In genomic region chr9:91483189-91483691, GRCh38 we compare ENCODE assay signal across 14 cellular contexts. TPM values are rescaled to one million over a fixed set of nuclear protein-coding genes. Genes with fewer than 3 reads are reported as not detected.
DNase-seq lines count a peak whose midpoint lies in the region; ATAC-seq and TF ChIP-seq lines count a peak whose summit lies in the region.
"Had no signal": no experiment of that assay in that cellular context is flagged by ENCODE, and none has a peak within 500 bp of the region (broad histone marks: within the 10 kb centered on the region; RNA-seq: fewer than 3 reads in every experiment).

No MANE protein-coding gene starts in this region.

- TF ChIP-seq POLR2A in esophagus muscularis mucosa (IDR thresholded peaks at IDR 0.05; ENCODE audit: low read depth) (no peak), adrenal gland (IDR thresholded peaks at IDR 0.05) (no peak)

- H3K9me3 ChIP-seq in esophagus muscularis mucosa (no peaks in the 10 kb centered on the region), adrenal gland (replicated peaks in 1 of 3) (no peaks in the 10 kb centered on the region)

- TF ChIP-seq CTCF in esophagus muscularis mucosa (IDR thresholded peaks at IDR 0.05) (no peak), adrenal gland (IDR thresholded peaks at IDR 0.05) (no peak)

- ATAC-seq in activated CD4-positive, CD25-positive, alpha-beta regulatory T cell treated with anti-CD3 and anti-CD28 coated beads, Interleukin-2, amount 50 U/mL, for 24 hours: no peak
- ATAC-seq: activated T-cell treated with anti-CD3 and anti-CD28 coated beads, Interleukin-2, amount 50 U/mL, for 72 hours had no signal

- H3K36me3 ChIP-seq in esophagus muscularis mucosa (no peaks in the 10 kb centered on the region), adrenal gland (replicated peaks in 1 of 2) (no peaks in the 10 kb centered on the region)

- H3K4me3 ChIP-seq in esophagus muscularis mucosa (no peak overlapping the region), adrenal gland (no peak overlapping the region)
- H3K4me3 ChIP-seq: K562 had no signal

- DNase-seq in GM04504 (ENCODE audit: low read depth) (peak; percentile 43), esophagus muscularis mucosa (ENCODE audit: extremely low spot score) (no peak), medulla oblongata (ENCODE audit: extremely low spot score) (peak; percentile 39), stromal cell of bone marrow (ENCODE audit: low read depth) (peak; percentile 92), foreskin melanocyte (no peak), adrenal gland (no peak), DMS79 (lab: John Stamatoyannopoulos, UW) (no peak)
- DNase-seq: activated B cell treated with CpG ODN at 0.5 μM for 24 hours; activated T-cell treated with anti-CD3 and anti-CD28 coated beads, Interleukin-2, amount 50 U/mL, for 72 hours; GDM1; NCI-H2029 had no signal

- H3K4me1 ChIP-seq in esophagus muscularis mucosa: peaks cover 15 to 33% (median 23%) of the 10 kb centered on the region in 4 donors
- no peaks in the 10 kb centered on the region for H3K4me1 ChIP-seq in adrenal gland (replicated peaks in 1 of 2)

- peak; percentile 70 for TF ChIP-seq EP300 in esophagus muscularis mucosa (IDR thresholded peaks at IDR 0.05)

- intact Hi-C loops in esophagus muscularis mucosa (cut with DNase I): no loop called here
- intact Hi-C loops in adrenal gland (cut with DNase I): no loop called here

- H3K27me3 ChIP-seq in esophagus muscularis mucosa: no peaks in the 10 kb centered on the region
- H3K27me3 ChIP-seq in adrenal gland: peaks cover 5% of the 10 kb centered on the region

- WGBS in esophagus muscularis mucosa: 29% methylated on average over 5 of the region's 5 CpGs
- WGBS in adrenal gland, 4 donors: 50 to 80% (median 66%) methylated on average over 5 of the region's 5 CpGs

- peak overlapping the region; percentile 69 to 76 (median 70) for H3K27ac ChIP-seq in esophagus muscularis mucosa (replicated peaks in 1 of 4)
- H3K27ac ChIP-seq in adrenal gland: no peak overlapping the region
- H3K27ac ChIP-seq: C4-2B had no signal

RNA-seq across cellular contexts. Expression of gene NFIL3, which starts 59.6 kb away (rescaled TPM):
- total RNA-seq in esophagus muscularis mucosa (100 to 1,000 TPM in 1 of 4 donors, 10 to 100 TPM in 3; 16.6 to 116 (median 27.9) TPM), adrenal gland (10 to 100 TPM; 14.6 to 74.5 (median 27.3) TPM)
- 10 to 100 TPM; 10.7 to 34.4 (median 34.1) TPM for polyA plus RNA-seq in adrenal gland

Comparison
In these comparisons a context has a peak if more than half of its experiments do, and no peak if none do; other contexts are left out.
1. DNase-seq: peak in GM04504 (single experiment), medulla oblongata (single experiment) and stromal cell of bone marrow (single experiment); none in esophagus muscularis mucosa (single experiment), foreskin melanocyte (single experiment), adrenal gland (0 of 7) and DMS79 (single experiment).
2. H3K27ac ChIP-seq: peak in esophagus muscularis mucosa (4 of 4); none in adrenal gland (0 of 5).